ENCODE assay signal across 18 cellular contexts in genomic region chr4:81509822-81510221, GRCh38. TPM values are rescaled to one million over a fixed set of nuclear protein-coding genes. Genes with fewer than 3 reads are reported as not detected.
DNase-seq lines count a peak whose midpoint lies in the region; ATAC-seq, FAIRE-seq and TF ChIP-seq lines count a peak whose summit lies in the region.
"Had no signal": no experiment of that assay in that cellular context is flagged by ENCODE, and none has a peak within 500 bp of the region (broad histone marks: within the 10 kb centered on the region; RNA-seq: fewer than 3 reads in every experiment).

No MANE protein-coding gene starts in this region.

- H3K36me3 ChIP-seq in KMS-11 (ENCODE audit: insufficient read depth) (no peaks in the 10 kb centered on the region), GM12878 (ENCODE audit: control insufficient read depth in 2 of 2, insufficient read depth in 2 of 2, low read length in 1 of 2) (no peaks in the 10 kb centered on the region)
- H3K36me3 ChIP-seq: BE2C, MG63 had no signal

- H3K27me3 ChIP-seq in KMS-11 (ENCODE audit: insufficient read depth, low read depth), result no peaks in the 10 kb centered on the region
- H3K27me3 ChIP-seq in GM12878 (replicated peaks in 1 of 2; ENCODE audit: control insufficient read depth in 2 of 2, insufficient read depth in 2 of 2, low read length in 1 of 2), result no peaks in the 10 kb centered on the region; a peak in 1 of 4 replicates
- H3K27me3 ChIP-seq: BE2C, MG63 had no signal

- H2AFZ ChIP-seq in KMS-11 (ENCODE audit: low read depth) (peak overlapping the region; percentile 47; the same call in 1 of the 2 replicates), GM12878 (ENCODE audit: control insufficient read depth, low read depth, low read length) (no peak overlapping the region)

- CTCF ChIA-PET in GM12878 (lab: Yijun Ruan, JAX), result interaction anchor here (1.2 kb wide), 1 partner anchor 14 kb away, joined by 3 read pairs; no protein-coding TSS in a partner anchor

- SMC1A ChIA-PET in GM12878 (lab: Charles Lee; ENCODE audit: uncharacterized antibody, unreplicated experiment), result interaction anchor here (1.0 to 1.7 kb wide), 3 partner anchors 10 to 335 kb away, joined by 3 to 5 read pairs (median 4); no protein-coding TSS in a partner anchor

- no peak for TF ChIP-seq RAD21 in GM12878 (IDR thresholded peaks at IDR 0.05; ENCODE audit: insufficient read depth, low read depth, low read length)

- H3K9ac ChIP-seq in KMS-11 (peak overlapping the region; percentile 16; the same call in 1 of the 2 replicates), GM12878 (ENCODE audit: control insufficient read depth, insufficient read depth, low read length) (no peak overlapping the region)

- H3K27ac Mint-ChIP-seq in natural killer cell, result peak overlapping the region; percentile 73 to 77

- H3K36me3 Mint-ChIP-seq in natural killer cell, result no peaks in the 10 kb centered on the region

- DNase-seq in GM12878 (ENCODE audit: low read depth, low spot score) (no peak), natural killer cell (peak; percentile 35), NK-92 (lab: John Stamatoyannopoulos, UW; ENCODE audit: unreplicated experiment) (no peak), dedifferentiated amniotic fluid mesenchymal stem cell (ENCODE audit: extremely low spot score) (no peak), NCI-H1092 (lab: John Stamatoyannopoulos, UW) (no peak)
- DNase-seq: BE2C; DMS 273 treated with DMSO at 0.1 percent for 48 hours; GF-D8; KG1; MG63; NCI-H1105; NCI-H1694; NCI-H345; NCI-H526; NK-92 treated with Interleukin-12 subunit alpha and Interleukin-12 subunit beta, amount 100 ng/mL, for 24 hours; RPMI8226 had no signal

- ATAC-seq in GM12878 (no peak), natural killer cell (peak; percentile 33 to 65 (median 48)), GM18511 (IDR thresholded peaks at IDR 0.05; ENCODE audit: unreplicated experiment) (no peak)

- H3K4me1 Mint-ChIP-seq in natural killer cell, result peaks cover 40 to 50% of the 10 kb centered on the region in 2 donors

- no peaks in the 10 kb centered on the region for H3K79me2 ChIP-seq in KMS-11 (ENCODE audit: insufficient read depth, low read depth)
- no peaks in the 10 kb centered on the region for H3K79me2 ChIP-seq in GM12878 (ENCODE audit: control insufficient read depth, insufficient read depth, low read length)

- TF ChIP-seq POLR2A in GM12878 (IDR thresholded peaks at IDR 0.05; ENCODE audit: low read depth, low read length), result no peak

- H3K27ac ChIP-seq in KMS-11 (peak overlapping the region; percentile 60), GM12878 (ENCODE audit: control insufficient read depth, insufficient read depth) (no peak overlapping the region)

- peaks cover 98% of the 10 kb centered on the region for H3K4me1 ChIP-seq in KMS-11 (ENCODE audit: low read depth, poor library complexity, severe bottlenecking)
- no peaks in the 10 kb centered on the region for H3K4me1 ChIP-seq in GM12878 (ENCODE audit: control insufficient read depth, insufficient read depth, low read length)
- H3K4me1 ChIP-seq: BE2C had no signal

- in situ Hi-C loops in GM12878 (cut with MboI), result no loop called here

- POLR2A ChIA-PET in GM12878 (lab: Charles Lee), result no interaction called here

- RAD21 ChIA-PET in GM12878 (lab: Charles Lee; ENCODE audit: unreplicated experiment), result no interaction called here

- BruUV-seq in GM12878 (replicated peaks; lab: Mats Ljungman, UMichigan), result no TSS peak

- 12% methylated on average over 7 of the region's 7 CpGs for WGBS in GM12878 (ENCODE audit: insufficient coverage, insufficient replicate concordance, low lambda C conversion rate, missing lambda C conversion rate)

- peak overlapping the region; percentile 86 for H3K4me2 ChIP-seq in KMS-11
- H3K4me2 ChIP-seq in GM12878 (ENCODE audit: control insufficient read depth, insufficient read depth), result no peak overlapping the region

- H3K9me3 Mint-ChIP-seq in natural killer cell, result no peaks in the 10 kb centered on the region

- H3K9me3 ChIP-seq in GM12878 (replicated peaks; ENCODE audit: control insufficient read depth, insufficient read depth, low read length), result no peaks in the 10 kb centered on the region
- H3K9me3 ChIP-seq: BE2C, MG63 had no signal

- H3K4me3 Mint-ChIP-seq in natural killer cell, result peak overlapping the region; percentile 51

- no peaks in the 10 kb centered on the region for H3K27me3 Mint-ChIP-seq in natural killer cell (ENCODE audit: low read depth in 2 of 2)

- TF ChIP-seq EP300 in GM12878 (IDR thresholded peaks at IDR 0.05; ENCODE audit: borderline replicate concordance in 1 of 2, control insufficient read depth in 1 of 2, low read depth in 2 of 2, low read length in 2 of 2), result no peak

- H3K4me3 ChIP-seq in KMS-11 (IDR thresholded peaks at IDR 0.05; ENCODE audit: insufficient read depth, low read depth, low read length) (peak overlapping the region; percentile 12), GM12878 (no peak overlapping the region)
- H3K4me3 ChIP-seq: MG63 had no signal

- intact Hi-C loops in GM12878 (cut with micrococcal nuclease; ENCODE audit: unreplicated experiment) (loop anchor here (5.0 kb wide), 1 partner anchor 52 kb away; no protein-coding TSS in a partner anchor), natural killer cell (cut with micrococcal nuclease) (loop anchor here (2.0 kb wide), 1 partner anchor 37 kb away; no protein-coding TSS in a partner anchor)

- no peak for FAIRE-seq in GM12878 (lab: Jason Lieb, UNC)

- H4K20me1 ChIP-seq in KMS-11 (ENCODE audit: insufficient read depth) (no peaks in the 10 kb centered on the region), GM12878 (ENCODE audit: control insufficient read depth, insufficient read depth) (no peaks in the 10 kb centered on the region)

- no peak for TF ChIP-seq CTCF in KMS-11 (conservative IDR thresholded peaks at IDR 0.05; ENCODE audit: low read depth, low read length)
- TF ChIP-seq CTCF in GM12878 (IDR thresholded peaks at IDR 0.05 in 2 of 3, conservative IDR thresholded peaks at IDR 0.05 in 1 of 3; ENCODE audit: control insufficient read depth in 2 of 3, extremely low read depth in 1 of 3, insufficient read depth in 1 of 3, low read depth in 3 of 3, low read length in 3 of 3), result no peak
- no peak for TF ChIP-seq CTCF in natural killer cell (IDR thresholded peaks at IDR 0.05)

TF ChIP-seq in GM12878, 131 proteins besides CTCF, POLR2A, EP300 and RAD21:
- no peak for TF ChIP-seq HSF1 (IDR thresholded peaks at IDR 0.05; ENCODE audit: low read depth, low read length)
- 0 out of 2 replicates have a peak, but pooled peaks have one; percentile 12 for TF ChIP-seq RUNX3 (IDR thresholded peaks at IDR 0.05; ENCODE audit: low read length)

RNA-seq across cellular contexts. Expression of gene RASGEF1B, which starts 38.1 kb away (rescaled TPM):
- total RNA-seq in GM12878 (2013; cell fraction: nucleolus; rRNA removed), result 0.23 and 0.76 TPM in 2 replicates
- total RNA-seq in GM12878 (2014; rRNA removed) (0.06 TPM in 1 of 2 replicates, not detected in the other), GM12878 (2014; rRNA removed; fragmentation: Illumina TruSeq; extraction: Trizol) (0.13 and 0.18 TPM in 2 replicates), GM12878 (2021) (0.15 and 0.19 TPM in 2 replicates), natural killer cell (100 to 1,000 TPM in 1 of 3 donors, 10 to 100 TPM in 2; 42.9 to 106 (median 90.8) TPM)
- not detected for polyA plus RNA-seq in GM12878 (2011; ENCODE audit: low read depth)
- polyA plus RNA-seq in GM12878 (2011; rRNA removed) (0.09 and 0.10 TPM in 2 replicates), GM12878 (2014; fragmentation: Illumina TruSeq; extraction: Trizol) (0.03 and 0.27 TPM in 2 replicates), GM12878 (2014; fragmentation: Nextera tagmentation; extraction: Ambion mirVana) (not detected), GM12878 (2014; rRNA removed) (0.06 TPM in 1 of 2 replicates, not detected in the other), GM12878 (2016; fragmentation: Nextera tagmentation; extraction: Ambion mirVana) (under 1 TPM; 0.10 to 0.24 TPM)
- polyA plus RNA-seq in GM12878 (2011; cell fraction: cytosol; rRNA removed), result 0.03 and 0.10 TPM in 2 replicates
- polyA plus RNA-seq in GM12878 (2011; cell fraction: nucleus; rRNA removed), result 0.06 TPM in 1 of 2 replicates, not detected in the other
- polyA plus RNA-seq in GM12878 (2012), result 0.15 and 0.20 TPM in 2 replicates
- polyA minus RNA-seq in GM12878 (2011; rRNA and poly(A)+ RNA removed), result 0.21 and 0.29 TPM in 2 replicates
- polyA minus RNA-seq in GM12878 (2011; cell fraction: cytosol; rRNA and poly(A)+ RNA removed), result not detected in 2 replicates
- polyA minus RNA-seq in GM12878 (2011; cell fraction: nucleus; rRNA and poly(A)+ RNA removed), result 0.12 and 0.29 TPM in 2 replicates

Comparison
In these comparisons a context has a peak if more than half of its experiments do, and no peak if none do; other contexts are left out.
1. ATAC-seq: peak in natural killer cell (3 of 3); none in GM12878 (single experiment) and GM18511 (single experiment).
2. RNA of gene RASGEF1B, which starts 38.1 kb away (total RNA-seq): 42.9 to 106 TPM in natural killer cell; 0.06 to 0.76 TPM in GM12878; every median in the first group is over 10 times any median in the second.